ENCODE assay signal across 1 cellular context in genomic region chr1:61676881-61677280, GRCh38.
A peak's percentile ranks its signal among the peaks of the same experiment; 100 is the strongest.
TF ChIP-seq lines count a peak whose summit lies in the region.

No MANE protein-coding gene starts in this region.

TF ChIP-seq in K562, 482 proteins besides CTCF, POLR2A, EP300 and RAD21:
- 0 out of 2 replicates have a peak, but pooled peaks have one; percentile 18 for TF ChIP-seq ZKSCAN1 (IDR thresholded peaks at IDR 0.05; ENCODE audit: low read depth, low read length)
